In genomic region chr4:88158360-88159136, GRCh38 we compare ENCODE assay signal across 8 cellular contexts. TPM values are rescaled to one million over a fixed set of nuclear protein-coding genes. Genes with fewer than 3 reads are reported as not detected.
DNase-seq lines count a peak whose midpoint lies in the region; ATAC-seq lines count a peak whose summit lies in the region.

Gene ABCG2, minus strand, starts transcription at chr4:88158639. Its CDS starts 18,644 bp downstream, at chr4:88139995.

- DNase-seq in AG08395 (ENCODE audit: low spot score) (peak; percentile 20), UCSD-AML1 (lab: John Stamatoyannopoulos, UW; ENCODE audit: unreplicated experiment) (peak; percentile 24), cerebellum (ENCODE audit: low spot score) (no peak), left kidney (ENCODE audit: low read depth, low spot score) (peak; percentile 68), DMS114 treated with DMSO at 0.1 percent for 48 hours (lab: John Stamatoyannopoulos, UW; ENCODE audit: unreplicated experiment) (no peak)
- peak; percentile 28 for DNase-seq in stimulated activated CD4-positive, alpha-beta T cell treated with anti-CD3 and anti-CD28 coated beads, Interleukin-1b, Interleukin-23, amount 100 ng/mL, for 48 hours

- peak; percentile 62 for ATAC-seq in GM18868 (IDR thresholded peaks at IDR 0.05; ENCODE audit: unreplicated experiment)
- ATAC-seq in HG03354 (IDR thresholded peaks at IDR 0.05; ENCODE audit: poor library complexity, severe bottlenecking, unreplicated experiment) = peak; percentile 68

RNA-seq across cellular contexts. Expression of gene ABCG2, which starts in this region (rescaled TPM):
- total RNA-seq in cerebellum = 12.7 TPM

Comparison
In these comparisons a context has a peak if more than half of its experiments do, and no peak if none do; other contexts are left out.
1. DNase-seq: peak in AG08395 (single experiment), UCSD-AML1 (single experiment), left kidney (single experiment) and stimulated activated CD4-positive, alpha-beta T cell treated with anti-CD3 and anti-CD28 coated beads, Interleukin-1b, Interleukin-23, amount 100 ng/mL, for 48 hours (single experiment); none in cerebellum (single experiment) and DMS114 treated with DMSO at 0.1 percent for 48 hours (single experiment).